1 cellular context compared by ENCODE assay signal in the genomic region with DNA sequence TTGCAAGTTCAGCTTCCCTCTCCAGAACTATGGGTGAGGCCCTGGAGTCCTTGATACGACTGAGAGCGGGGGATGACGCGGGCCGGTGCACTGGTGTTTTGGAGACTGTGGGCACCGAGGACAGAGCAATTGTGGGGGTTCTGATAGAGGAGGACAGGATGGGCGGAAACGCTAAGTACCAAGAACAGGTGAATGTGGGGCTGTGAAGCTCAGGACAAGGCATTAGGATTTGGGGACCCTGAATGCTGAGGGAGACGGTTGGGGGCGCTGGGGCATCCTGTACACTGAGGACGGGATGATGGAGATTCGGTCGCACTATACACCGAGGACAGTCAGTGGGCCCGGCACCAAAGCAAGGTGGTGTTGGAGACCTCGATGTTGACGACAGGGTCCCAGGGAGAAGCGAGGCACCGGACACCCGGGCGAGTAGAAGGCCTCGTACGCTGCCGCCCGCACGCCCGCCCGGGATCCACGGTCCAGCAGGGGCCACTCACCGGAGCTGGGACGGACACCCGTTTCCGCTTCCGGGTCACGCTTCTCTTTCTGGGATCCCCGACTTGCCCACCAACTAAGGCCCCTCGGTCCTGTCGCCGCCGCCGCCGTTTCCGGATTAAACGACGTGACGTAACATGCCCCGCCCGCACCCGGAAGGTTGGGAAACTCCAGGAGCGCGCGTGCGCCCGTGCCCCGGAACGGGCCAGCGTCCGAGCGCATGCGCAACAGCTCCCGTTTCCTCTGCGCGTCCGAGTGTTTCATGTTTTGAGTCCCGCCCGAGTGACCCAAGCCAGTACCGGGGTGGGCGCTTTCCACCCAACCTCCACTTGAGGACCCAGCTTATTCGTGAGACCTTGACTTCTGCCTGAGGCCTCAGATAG.
A peak's percentile ranks its signal among the peaks of the same experiment; 100 is the strongest.
TF ChIP-seq lines count a peak whose summit lies in the region.

A gene (minus strand): TSS at position 612 of the 875 bp plus-strand sequence. CDS start 893 bp downstream, outside the sequence.

TF ChIP-seq in K562, 482 proteins besides CTCF, POLR2A, EP300 and RAD21 (continued from another document and continues in another):
- TF ChIP-seq, protein P1, sequence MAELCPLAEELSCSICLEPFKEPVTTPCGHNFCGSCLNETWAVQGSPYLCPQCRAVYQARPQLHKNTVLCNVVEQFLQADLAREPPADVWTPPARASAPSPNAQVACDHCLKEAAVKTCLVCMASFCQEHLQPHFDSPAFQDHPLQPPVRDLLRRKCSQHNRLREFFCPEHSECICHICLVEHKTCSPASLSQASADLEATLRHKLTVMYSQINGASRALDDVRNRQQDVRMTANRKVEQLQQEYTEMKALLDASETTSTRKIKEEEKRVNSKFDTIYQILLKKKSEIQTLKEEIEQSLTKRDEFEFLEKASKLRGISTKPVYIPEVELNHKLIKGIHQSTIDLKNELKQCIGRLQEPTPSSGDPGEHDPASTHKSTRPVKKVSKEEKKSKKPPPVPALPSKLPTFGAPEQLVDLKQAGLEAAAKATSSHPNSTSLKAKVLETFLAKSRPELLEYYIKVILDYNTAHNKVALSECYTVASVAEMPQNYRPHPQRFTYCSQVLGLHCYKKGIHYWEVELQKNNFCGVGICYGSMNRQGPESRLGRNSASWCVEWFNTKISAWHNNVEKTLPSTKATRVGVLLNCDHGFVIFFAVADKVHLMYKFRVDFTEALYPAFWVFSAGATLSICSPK (IDR thresholded peaks at IDR 0.05; ENCODE audit: borderline replicate concordance): no peak
- TF ChIP-seq ILK (tag; IDR thresholded peaks at IDR 0.05; ENCODE audit: borderline replicate concordance, low read depth) (no peak), ZNF124 (CRISPR knock-in tag; IDR thresholded peaks at IDR 0.05) (no peak), BACH1 (tag; IDR thresholded peaks at IDR 0.05) (no peak), MTA3 (IDR thresholded peaks at IDR 0.05; ENCODE audit: borderline replicate concordance) (peak; percentile 83; the same call in 1 of the 2 replicates), SMAD3 (CRISPR knock-in tag; conservative IDR thresholded peaks at IDR 0.05) (peak; percentile 41; the same call in 1 of the 2 replicates), RBM17 (IDR thresholded peaks at IDR 0.05; ENCODE audit: borderline replicate concordance, low read depth, low read length) (no peak), ARID2 (IDR thresholded peaks at IDR 0.05) (no peak), ZBED1 (IDR thresholded peaks at IDR 0.05) (peak; percentile 84; the same call in 1 of the 2 replicates), HDAC8 (tag; IDR thresholded peaks at IDR 0.05) (no peak), KAT7 (CRISPR knock-in tag; IDR thresholded peaks at IDR 0.05; ENCODE audit: borderline replicate concordance) (0 out of 2 replicates have a peak, but pooled peaks have one; percentile 61), FOXK1 (CRISPR knock-in tag; IDR thresholded peaks at IDR 0.05; ENCODE audit: borderline replicate concordance) (peak; percentile 81; the same call in 1 of the 2 replicates), XRCC5 (IDR thresholded peaks at IDR 0.05; ENCODE audit: low read depth, low read length) (no peak), ZNF316 (IDR thresholded peaks at IDR 0.05) (no peak), CBX8 (IDR thresholded peaks at IDR 0.05; ENCODE audit: borderline replicate concordance, extremely low read depth, low read depth, low read length, poor library complexity, severe bottlenecking) (no peak), MYBL2 (IDR thresholded peaks at IDR 0.05; ENCODE audit: low read depth) (no peak), MYBL2 (CRISPR knock-in tag; IDR thresholded peaks at IDR 0.05; ENCODE audit: borderline replicate concordance) (no peak), SNIP1 (IDR thresholded peaks at IDR 0.05; ENCODE audit: low read depth) (no peak), BCOR (IDR thresholded peaks at IDR 0.05) (no peak), TBP (optimal IDR thresholded peaks at IDR 0.05; ENCODE audit: low read depth, low read length) (no peak), JUND (IDR thresholded peaks at IDR 0.05; ENCODE audit: borderline replicate concordance, low read depth, low read length) (peak; percentile 76), JUND (tag; IDR thresholded peaks at IDR 0.05; ENCODE audit: borderline replicate concordance, low read depth, low read length) (peak; percentile 37; the same call in 1 of the 3 replicates), TCF7 (IDR thresholded peaks at IDR 0.05; ENCODE audit: borderline replicate concordance) (peak; percentile 73; the same call in 1 of the 2 replicates), HIVEP1 (CRISPR knock-in tag; IDR thresholded peaks at IDR 0.05) (no peak), GATAD2A (IDR thresholded peaks at IDR 0.05) (no peak), MXI1 (IDR thresholded peaks at IDR 0.05; ENCODE audit: low read depth, low read length) (peak; percentile 40; the same call in 1 of the 2 replicates), ADNP (tag; IDR thresholded peaks at IDR 0.05) (no peak), CBX5 (IDR thresholded peaks at IDR 0.05; ENCODE audit: borderline replicate concordance, low read depth) (0 out of 2 replicates have a peak, but pooled peaks have one; percentile 12), TAF9B (IDR thresholded peaks at IDR 0.05; ENCODE audit: partially characterized antibody) (no peak), FOSL1 (tag; conservative IDR thresholded peaks at IDR 0.05) (no peak), ZNF23 (CRISPR knock-in tag; IDR thresholded peaks at IDR 0.05) (no peak), FOXA3 (CRISPR knock-in tag; conservative IDR thresholded peaks at IDR 0.05 in 1 of 2, IDR thresholded peaks at IDR 0.05 in 1 of 2) (no peak), SIN3A (IDR thresholded peaks at IDR 0.05; ENCODE audit: borderline replicate concordance in 2 of 2, control insufficient read depth in 1 of 2, low read depth in 2 of 2, low read length in 2 of 2) (peak; percentile 46 to 79; a peak in 3 of 4 replicates), SREBF1 (IDR thresholded peaks at IDR 0.05; ENCODE audit: borderline replicate concordance, low read depth, low read length) (no peak), MTF1 (CRISPR knock-in tag; IDR thresholded peaks at IDR 0.05; ENCODE audit: borderline replicate concordance) (no peak)
- TF ChIP-seq, protein P2, sequence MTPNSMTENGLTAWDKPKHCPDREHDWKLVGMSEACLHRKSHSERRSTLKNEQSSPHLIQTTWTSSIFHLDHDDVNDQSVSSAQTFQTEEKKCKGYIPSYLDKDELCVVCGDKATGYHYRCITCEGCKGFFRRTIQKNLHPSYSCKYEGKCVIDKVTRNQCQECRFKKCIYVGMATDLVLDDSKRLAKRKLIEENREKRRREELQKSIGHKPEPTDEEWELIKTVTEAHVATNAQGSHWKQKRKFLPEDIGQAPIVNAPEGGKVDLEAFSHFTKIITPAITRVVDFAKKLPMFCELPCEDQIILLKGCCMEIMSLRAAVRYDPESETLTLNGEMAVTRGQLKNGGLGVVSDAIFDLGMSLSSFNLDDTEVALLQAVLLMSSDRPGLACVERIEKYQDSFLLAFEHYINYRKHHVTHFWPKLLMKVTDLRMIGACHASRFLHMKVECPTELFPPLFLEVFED (CRISPR knock-in tag; conservative IDR thresholded peaks at IDR 0.05): no peak
- TF ChIP-seq, protein P3, sequence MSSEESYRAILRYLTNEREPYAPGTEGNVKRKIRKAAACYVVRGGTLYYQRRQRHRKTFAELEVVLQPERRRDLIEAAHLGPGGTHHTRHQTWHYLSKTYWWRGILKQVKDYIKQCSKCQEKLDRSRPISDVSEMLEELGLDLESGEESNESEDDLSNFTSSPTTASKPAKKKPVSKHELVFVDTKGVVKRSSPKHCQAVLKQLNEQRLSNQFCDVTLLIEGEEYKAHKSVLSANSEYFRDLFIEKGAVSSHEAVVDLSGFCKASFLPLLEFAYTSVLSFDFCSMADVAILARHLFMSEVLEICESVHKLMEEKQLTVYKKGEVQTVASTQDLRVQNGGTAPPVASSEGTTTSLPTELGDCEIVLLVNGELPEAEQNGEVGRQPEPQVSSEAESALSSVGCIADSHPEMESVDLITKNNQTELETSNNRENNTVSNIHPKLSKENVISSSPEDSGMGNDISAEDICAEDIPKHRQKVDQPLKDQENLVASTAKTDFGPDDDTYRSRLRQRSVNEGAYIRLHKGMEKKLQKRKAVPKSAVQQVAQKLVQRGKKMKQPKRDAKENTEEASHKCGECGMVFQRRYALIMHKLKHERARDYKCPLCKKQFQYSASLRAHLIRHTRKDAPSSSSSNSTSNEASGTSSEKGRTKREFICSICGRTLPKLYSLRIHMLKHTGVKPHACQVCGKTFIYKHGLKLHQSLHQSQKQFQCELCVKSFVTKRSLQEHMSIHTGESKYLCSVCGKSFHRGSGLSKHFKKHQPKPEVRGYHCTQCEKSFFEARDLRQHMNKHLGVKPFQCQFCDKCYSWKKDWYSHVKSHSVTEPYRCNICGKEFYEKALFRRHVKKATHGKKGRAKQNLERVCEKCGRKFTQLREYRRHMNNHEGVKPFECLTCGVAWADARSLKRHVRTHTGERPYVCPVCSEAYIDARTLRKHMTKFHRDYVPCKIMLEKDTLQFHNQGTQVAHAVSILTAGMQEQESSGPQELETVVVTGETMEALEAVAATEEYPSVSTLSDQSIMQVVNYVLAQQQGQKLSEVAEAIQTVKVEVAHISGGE (CRISPR knock-in tag; IDR thresholded peaks at IDR 0.05): peak; percentile 68 to 98 (median 85); a peak in 5 of 6 replicates
- TF ChIP-seq, protein P4, sequence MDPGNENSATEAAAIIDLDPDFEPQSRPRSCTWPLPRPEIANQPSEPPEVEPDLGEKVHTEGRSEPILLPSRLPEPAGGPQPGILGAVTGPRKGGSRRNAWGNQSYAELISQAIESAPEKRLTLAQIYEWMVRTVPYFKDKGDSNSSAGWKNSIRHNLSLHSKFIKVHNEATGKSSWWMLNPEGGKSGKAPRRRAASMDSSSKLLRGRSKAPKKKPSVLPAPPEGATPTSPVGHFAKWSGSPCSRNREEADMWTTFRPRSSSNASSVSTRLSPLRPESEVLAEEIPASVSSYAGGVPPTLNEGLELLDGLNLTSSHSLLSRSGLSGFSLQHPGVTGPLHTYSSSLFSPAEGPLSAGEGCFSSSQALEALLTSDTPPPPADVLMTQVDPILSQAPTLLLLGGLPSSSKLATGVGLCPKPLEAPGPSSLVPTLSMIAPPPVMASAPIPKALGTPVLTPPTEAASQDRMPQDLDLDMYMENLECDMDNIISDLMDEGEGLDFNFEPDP (CRISPR knock-in tag; IDR thresholded peaks at IDR 0.05): peak; percentile 53; the same call in 1 of the 2 replicates
- TF ChIP-seq, protein P5, sequence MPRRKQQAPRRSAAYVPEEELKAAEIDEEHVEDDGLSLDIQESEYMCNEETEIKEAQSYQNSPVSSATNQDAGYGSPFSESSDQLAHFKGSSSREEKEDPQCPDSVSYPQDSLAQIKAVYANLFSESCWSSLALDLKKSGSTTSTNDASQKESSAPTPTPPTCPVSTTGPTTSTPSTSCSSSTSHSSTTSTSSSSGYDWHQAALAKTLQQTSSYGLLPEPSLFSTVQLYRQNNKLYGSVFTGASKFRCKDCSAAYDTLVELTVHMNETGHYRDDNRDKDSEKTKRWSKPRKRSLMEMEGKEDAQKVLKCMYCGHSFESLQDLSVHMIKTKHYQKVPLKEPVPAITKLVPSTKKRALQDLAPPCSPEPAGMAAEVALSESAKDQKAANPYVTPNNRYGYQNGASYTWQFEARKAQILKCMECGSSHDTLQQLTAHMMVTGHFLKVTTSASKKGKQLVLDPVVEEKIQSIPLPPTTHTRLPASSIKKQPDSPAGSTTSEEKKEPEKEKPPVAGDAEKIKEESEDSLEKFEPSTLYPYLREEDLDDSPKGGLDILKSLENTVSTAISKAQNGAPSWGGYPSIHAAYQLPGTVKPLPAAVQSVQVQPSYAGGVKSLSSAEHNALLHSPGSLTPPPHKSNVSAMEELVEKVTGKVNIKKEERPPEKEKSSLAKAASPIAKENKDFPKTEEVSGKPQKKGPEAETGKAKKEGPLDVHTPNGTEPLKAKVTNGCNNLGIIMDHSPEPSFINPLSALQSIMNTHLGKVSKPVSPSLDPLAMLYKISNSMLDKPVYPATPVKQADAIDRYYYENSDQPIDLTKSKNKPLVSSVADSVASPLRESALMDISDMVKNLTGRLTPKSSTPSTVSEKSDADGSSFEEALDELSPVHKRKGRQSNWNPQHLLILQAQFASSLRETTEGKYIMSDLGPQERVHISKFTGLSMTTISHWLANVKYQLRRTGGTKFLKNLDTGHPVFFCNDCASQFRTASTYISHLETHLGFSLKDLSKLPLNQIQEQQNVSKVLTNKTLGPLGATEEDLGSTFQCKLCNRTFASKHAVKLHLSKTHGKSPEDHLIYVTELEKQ (CRISPR knock-in tag; IDR thresholded peaks at IDR 0.05): no peak
- TF ChIP-seq, protein P6, sequence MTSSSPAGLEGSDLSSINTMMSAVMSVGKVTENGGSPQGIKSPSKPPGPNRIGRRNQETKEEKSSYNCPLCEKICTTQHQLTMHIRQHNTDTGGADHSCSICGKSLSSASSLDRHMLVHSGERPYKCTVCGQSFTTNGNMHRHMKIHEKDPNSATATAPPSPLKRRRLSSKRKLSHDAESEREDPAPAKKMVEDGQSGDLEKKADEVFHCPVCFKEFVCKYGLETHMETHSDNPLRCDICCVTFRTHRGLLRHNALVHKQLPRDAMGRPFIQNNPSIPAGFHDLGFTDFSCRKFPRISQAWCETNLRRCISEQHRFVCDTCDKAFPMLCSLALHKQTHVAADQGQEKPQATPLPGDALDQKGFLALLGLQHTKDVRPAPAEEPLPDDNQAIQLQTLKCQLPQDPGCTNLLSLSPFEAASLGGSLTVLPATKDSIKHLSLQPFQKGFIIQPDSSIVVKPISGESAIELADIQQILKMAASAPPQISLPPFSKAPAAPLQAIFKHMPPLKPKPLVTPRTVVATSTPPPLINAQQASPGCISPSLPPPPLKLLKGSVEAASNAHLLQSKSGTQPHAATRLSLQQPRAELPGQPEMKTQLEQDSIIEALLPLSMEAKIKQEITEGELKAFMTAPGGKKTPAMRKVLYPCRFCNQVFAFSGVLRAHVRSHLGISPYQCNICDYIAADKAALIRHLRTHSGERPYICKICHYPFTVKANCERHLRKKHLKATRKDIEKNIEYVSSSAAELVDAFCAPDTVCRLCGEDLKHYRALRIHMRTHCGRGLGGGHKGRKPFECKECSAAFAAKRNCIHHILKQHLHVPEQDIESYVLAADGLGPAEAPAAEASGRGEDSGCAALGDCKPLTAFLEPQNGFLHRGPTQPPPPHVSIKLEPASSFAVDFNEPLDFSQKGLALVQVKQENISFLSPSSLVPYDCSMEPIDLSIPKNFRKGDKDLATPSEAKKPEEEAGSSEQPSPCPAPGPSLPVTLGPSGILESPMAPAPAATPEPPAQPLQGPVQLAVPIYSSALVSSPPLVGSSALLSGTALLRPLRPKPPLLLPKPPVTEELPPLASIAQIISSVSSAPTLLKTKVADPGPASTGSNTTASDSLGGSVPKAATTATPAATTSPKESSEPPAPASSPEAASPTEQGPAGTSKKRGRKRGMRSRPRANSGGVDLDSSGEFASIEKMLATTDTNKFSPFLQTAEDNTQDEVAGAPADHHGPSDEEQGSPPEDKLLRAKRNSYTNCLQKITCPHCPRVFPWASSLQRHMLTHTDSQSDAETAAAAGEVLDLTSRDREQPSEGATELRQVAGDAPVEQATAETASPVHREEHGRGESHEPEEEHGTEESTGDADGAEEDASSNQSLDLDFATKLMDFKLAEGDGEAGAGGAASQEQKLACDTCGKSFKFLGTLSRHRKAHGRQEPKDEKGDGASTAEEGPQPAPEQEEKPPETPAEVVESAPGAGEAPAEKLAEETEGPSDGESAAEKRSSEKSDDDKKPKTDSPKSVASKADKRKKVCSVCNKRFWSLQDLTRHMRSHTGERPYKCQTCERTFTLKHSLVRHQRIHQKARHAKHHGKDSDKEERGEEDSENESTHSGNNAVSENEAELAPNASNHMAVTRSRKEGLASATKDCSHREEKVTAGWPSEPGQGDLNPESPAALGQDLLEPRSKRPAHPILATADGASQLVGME (CRISPR knock-in tag; IDR thresholded peaks at IDR 0.05): no peak
